ENCODE assay signal across 18 cellular contexts in the genomic region with DNA sequence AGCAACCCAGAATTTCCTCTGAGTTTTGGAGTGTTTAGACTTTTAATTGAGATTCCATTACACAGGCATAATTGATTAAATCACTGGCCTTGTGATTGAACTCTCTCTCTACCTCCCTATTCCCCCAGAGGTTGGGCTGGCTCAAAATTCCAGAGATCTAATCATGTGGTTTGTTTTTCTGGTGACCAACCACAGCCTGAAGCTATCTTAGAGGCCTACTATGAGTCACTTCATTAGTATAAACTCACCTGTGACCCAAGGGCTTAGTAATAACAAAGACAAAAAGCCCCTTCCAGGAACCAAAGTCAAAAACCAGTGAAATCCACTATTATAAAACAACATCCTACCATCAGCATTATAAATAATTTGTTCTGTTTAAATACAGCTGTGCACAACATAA.
DNase-seq lines count a peak whose midpoint lies in the region; ATAC-seq and TF ChIP-seq lines count a peak whose summit lies in the region.
"Had no signal": no experiment of that assay in that cellular context is flagged by ENCODE, and none has a peak within 500 bp of the region (broad histone marks: within the 10 kb centered on the region; RNA-seq: fewer than 3 reads in every experiment).

No MANE protein-coding gene starts in this region.

- peak overlapping the region; percentile 86 for H2BK5ac ChIP-seq in IMR-90 (ENCODE audit: low read depth, low read length, poor library complexity, severe bottlenecking)

- H3K9me1 ChIP-seq in IMR-90 (ENCODE audit: insufficient read depth, low read length) = no peaks in the 10 kb centered on the region

- no peak for TF ChIP-seq POLR2A in IMR-90 (IDR thresholded peaks at IDR 0.05; ENCODE audit: low read depth, low read length)

- peak; percentile 80 for ATAC-seq in IMR-90 (ENCODE audit: low read depth)
- ATAC-seq in activated T-helper 17 cell treated with anti-CD3 and anti-CD28 coated beads, Interleukin-2, amount 50 U/mL, for 72 hours (replicated peaks) = no peak
- ATAC-seq in GM19467 (IDR thresholded peaks at IDR 0.05; ENCODE audit: unreplicated experiment) = no peak
- ATAC-seq in HG02938 (IDR thresholded peaks at IDR 0.05; ENCODE audit: unreplicated experiment) = no peak
- ATAC-seq: activated CD4-positive, CD25-positive, alpha-beta regulatory T cell treated with anti-CD3 and anti-CD28 coated beads, Interleukin-2, amount 50 U/mL, for 24 hours; activated naive CD8-positive, alpha-beta T cell treated with anti-CD3 and anti-CD28 coated beads, Interleukin-2, amount 50 U/mL, for 24 hours had no signal

- no peaks in the 10 kb centered on the region for H3K36me3 ChIP-seq in IMR-90 (ENCODE audit: control insufficient read depth, insufficient read depth, low read length)
- H3K36me3 ChIP-seq: neural progenitor cell, spleen had no signal

- H3K4me3 Mint-ChIP-seq in activated T-helper 17 cell treated with anti-CD3 and anti-CD28 coated beads, Interleukin-2, amount 50 U/mL, for 72 hours = no peak overlapping the region
- H3K4me3 Mint-ChIP-seq: activated naive CD8-positive, alpha-beta T cell treated with anti-CD3 and anti-CD28 coated beads, Interleukin-2, amount 50 U/mL, for 24 hours; dendritic cell treated with granulocyte-macrophage colony-stimulating factor and Interleukin-4, amounts not matched to agents 40 ng/mL and 50 ng/mL, for 4 days; memory B cell; neural progenitor cell had no signal

- TF ChIP-seq RAD21 in IMR-90 (IDR thresholded peaks at IDR 0.05; ENCODE audit: low read length) = no peak

- H3K18ac ChIP-seq in IMR-90 (ENCODE audit: low read depth, low read length) = peak overlapping the region; percentile 57; the same call in 1 of the 2 replicates

- BruUV-seq in IMR-90 (replicated peaks; lab: Mats Ljungman, UMichigan) = no TSS peak

- H4K5ac ChIP-seq in IMR-90 (ENCODE audit: low read depth, low read length) = no peak overlapping the region; the same call in 1 of the 2 replicates

- H2BK15ac ChIP-seq in IMR-90 (ENCODE audit: low read depth, low read length) = no peak overlapping the region; the same call in 2 of the 3 replicates

- H4K20me1 ChIP-seq in IMR-90 (ENCODE audit: insufficient read depth, low read length) = no peaks in the 10 kb centered on the region

- no peaks in the 10 kb centered on the region for H3K79me1 ChIP-seq in IMR-90 (ENCODE audit: low read depth in 1 of 2, low read length in 2 of 2)

- peak overlapping the region in 1 of 2 experiments; percentile 93; a peak in 2 of 4 replicates for H4K8ac ChIP-seq in IMR-90 (ENCODE audit: low read depth in 2 of 2, low read length in 2 of 2)

- peaks cover 14% of the 10 kb centered on the region for H3K9me3 ChIP-seq in IMR-90 (ENCODE audit: control insufficient read depth, insufficient read depth, low read length)

- TF ChIP-seq CTCF in IMR-90 (conservative IDR thresholded peaks at IDR 0.05; ENCODE audit: low read depth, low read length) (no peak), astrocyte of the spinal cord (IDR thresholded peaks at IDR 0.05; ENCODE audit: low read depth, low read length) (no peak)

- H3K9me3 Mint-ChIP-seq in activated T-helper 17 cell treated with anti-CD3 and anti-CD28 coated beads, Interleukin-2, amount 50 U/mL, for 72 hours = peaks cover 10% of the 10 kb centered on the region

- H3K36me3 Mint-ChIP-seq in activated T-helper 17 cell treated with anti-CD3 and anti-CD28 coated beads, Interleukin-2, amount 50 U/mL, for 72 hours (ENCODE audit: low read depth) = no peaks in the 10 kb centered on the region
- H3K36me3 Mint-ChIP-seq: memory B cell had no signal

- H3K27ac Mint-ChIP-seq in activated T-helper 17 cell treated with anti-CD3 and anti-CD28 coated beads, Interleukin-2, amount 50 U/mL, for 72 hours = no peak overlapping the region
- H3K27ac Mint-ChIP-seq: activated naive CD8-positive, alpha-beta T cell treated with anti-CD3 and anti-CD28 coated beads, Interleukin-2, amount 50 U/mL, for 24 hours; dendritic cell treated with granulocyte-macrophage colony-stimulating factor and Interleukin-4, amounts not matched to agents 40 ng/mL and 50 ng/mL, for 4 days; memory B cell; neural progenitor cell had no signal

- H3K4ac ChIP-seq in IMR-90 (ENCODE audit: low read depth, low read length) = peak overlapping the region; percentile 90; the same call in 1 of the 2 replicates

- H2AK5ac ChIP-seq in IMR-90 (ENCODE audit: low read depth, low read length) = 0 out of 2 replicates have a peak overlapping the region, but pooled peaks have one; percentile 58

- peak overlapping the region; percentile 70; the same call in 1 of the 2 replicates for H4K91ac ChIP-seq in IMR-90 (ENCODE audit: insufficient read depth, low read depth, low read length)

- dilution Hi-C loops in IMR-90 (cut with HindIII; ENCODE audit: low sequenced_read_pairs, unreplicated experiment) = no loop called here

- no peak overlapping the region for H3K4me3 ChIP-seq in IMR-90 (ENCODE audit: insufficient read depth, low read depth, low read length)
- no peak overlapping the region for H3K4me3 ChIP-seq in astrocyte of the spinal cord (ENCODE audit: low read depth, low read length)
- H3K4me3 ChIP-seq: neural progenitor cell, spleen had no signal

- no peak overlapping the region for H3K4me2 ChIP-seq in IMR-90 (ENCODE audit: low read depth, low read length)
- H3K4me2 ChIP-seq: neural progenitor cell had no signal

- peak overlapping the region; percentile 85 for H2BK20ac ChIP-seq in IMR-90 (ENCODE audit: low read depth, low read length)

- H2AFZ ChIP-seq in IMR-90 (replicated peaks; ENCODE audit: low read length, poor library complexity) = no peak overlapping the region
- H2AFZ ChIP-seq: neural progenitor cell had no signal

- no peak overlapping the region for H3K27ac ChIP-seq in IMR-90 (ENCODE audit: insufficient read depth, low read length)
- H3K27ac ChIP-seq: neural progenitor cell, spleen had no signal

- no peak overlapping the region for H3K9ac ChIP-seq in IMR-90 (ENCODE audit: low read depth, low read length)
- H3K9ac ChIP-seq: neural progenitor cell had no signal

- peak overlapping the region; percentile 77; the same call in 1 of the 2 replicates for H3K14ac ChIP-seq in IMR-90 (replicated peaks; ENCODE audit: low read depth, low read length)

- peaks cover 2% of the 10 kb centered on the region; the same call in 1 of the 2 replicates for H3K4me1 ChIP-seq in IMR-90 (ENCODE audit: control insufficient read depth, insufficient read depth, low read length)
- H3K4me1 ChIP-seq: neural progenitor cell, spleen had no signal

- CTCF ChIA-PET in IMR-90 (lab: Yijun Ruan, JAX) = no interaction called here

- no peak overlapping the region for H3K23ac ChIP-seq in IMR-90 (ENCODE audit: low read depth, low read length)

- no peaks in the 10 kb centered on the region for H3K4me1 Mint-ChIP-seq in activated T-helper 17 cell treated with anti-CD3 and anti-CD28 coated beads, Interleukin-2, amount 50 U/mL, for 72 hours
- H3K4me1 Mint-ChIP-seq: activated naive CD8-positive, alpha-beta T cell treated with anti-CD3 and anti-CD28 coated beads, Interleukin-2, amount 50 U/mL, for 24 hours; memory B cell had no signal

- intact Hi-C loops in IMR-90 (cut with micrococcal nuclease) = no loop called here

- peak; percentile 94 for DNase-seq in Caki2 (ENCODE audit: low read depth)
- DNase-seq in IMR-90 = peak; percentile 95
- DNase-seq in astrocyte of the spinal cord (ENCODE audit: low read depth, low spot score) = peak; percentile 84
- DNase-seq in islet precursor cell = peak; percentile 75
- no peak for DNase-seq in occipital lobe (lab: John Stamatoyannopoulos, UW)
- DNase-seq: activated naive CD8-positive, alpha-beta T cell treated with anti-CD3 and anti-CD28 coated beads, Interleukin-2, amount 50 U/mL, for 24 hours; H7; Karpas-422; NCI-H1694; NCI-H524; spleen had no signal

- no peak overlapping the region for H2AK9ac ChIP-seq in IMR-90 (replicated peaks; ENCODE audit: low read depth, low read length, poor library complexity)

- H3K27me3 Mint-ChIP-seq in activated T-helper 17 cell treated with anti-CD3 and anti-CD28 coated beads, Interleukin-2, amount 50 U/mL, for 72 hours = peaks cover 3% of the 10 kb centered on the region
- H3K27me3 Mint-ChIP-seq: activated naive CD8-positive, alpha-beta T cell treated with anti-CD3 and anti-CD28 coated beads, Interleukin-2, amount 50 U/mL, for 24 hours; dendritic cell treated with granulocyte-macrophage colony-stimulating factor and Interleukin-4, amounts not matched to agents 40 ng/mL and 50 ng/mL, for 4 days; memory B cell had no signal

- in situ Hi-C loops in Caki2 (cut with HindIII; ENCODE audit: low pct_unique_long_range_greater_than_20kb, low sequenced_read_pairs) = no loop called here
- in situ Hi-C loops in IMR-90 (cut with MboI; ENCODE audit: low sequenced_read_pairs) = no loop called here
- in situ Hi-C loops in astrocyte of the spinal cord (cut with HindIII; ENCODE audit: low sequenced_read_pairs) = no loop called here

- peak overlapping the region; percentile 57; the same call in 1 of the 2 replicates for H3K56ac ChIP-seq in IMR-90 (ENCODE audit: extremely low read depth, insufficient read depth, low read length)

- no peaks in the 10 kb centered on the region for H3K27me3 ChIP-seq in IMR-90 (ENCODE audit: control insufficient read depth, insufficient read depth, low read length)
- H3K27me3 ChIP-seq: neural progenitor cell, spleen had no signal

- POLR2A ChIA-PET in IMR-90 (lab: Charles Lee; ENCODE audit: unreplicated experiment) = interaction anchor here (0.5 kb wide), 1 partner anchor 62 kb away, joined by 4 read pairs; no protein-coding TSS in a partner anchor

- H2BK120ac ChIP-seq in IMR-90 (ENCODE audit: low read depth, low read length) = peak overlapping the region; percentile 91

TF ChIP-seq in IMR-90, 13 proteins besides CTCF, POLR2A, EP300 and RAD21:
- peak; percentile 67; the same call in 1 of the 2 replicates for TF ChIP-seq FOS (IDR thresholded peaks at IDR 0.05; ENCODE audit: low read depth, low read length)
- no peak for TF ChIP-seq SMC3 (IDR thresholded peaks at IDR 0.05; ENCODE audit: low read depth, low read length)
